8 cellular contexts compared by ENCODE assay signal in the genomic region with DNA sequence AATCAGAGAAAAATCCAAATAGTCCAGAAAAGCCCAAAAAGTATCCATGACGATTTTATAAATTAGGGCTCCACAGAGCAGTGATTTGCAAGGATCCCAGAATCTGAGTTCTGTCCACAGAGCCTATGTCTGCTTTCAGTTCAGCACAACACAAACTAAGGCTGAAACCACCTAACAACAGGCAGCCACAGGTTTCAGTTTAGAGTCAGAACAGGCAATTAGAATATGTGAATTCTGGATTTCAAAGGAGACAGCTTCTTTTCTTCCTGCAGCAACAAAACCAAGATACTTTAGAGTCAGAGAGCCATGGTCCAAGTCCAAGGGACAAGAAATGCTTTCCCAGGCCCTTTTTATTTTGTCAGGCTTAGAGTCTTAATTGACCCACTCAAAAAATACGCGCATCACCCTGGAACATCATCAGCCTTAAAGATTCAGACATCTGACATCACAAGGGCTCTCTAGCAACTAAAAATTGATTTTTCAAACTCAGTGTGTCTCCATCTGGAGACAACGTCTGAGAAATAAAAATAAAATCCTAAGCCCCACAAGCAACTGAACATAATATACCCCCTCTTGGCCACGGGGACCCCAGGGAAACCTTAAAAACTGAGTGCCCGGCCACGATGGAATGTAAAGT. TPM values are rescaled to one million over a fixed set of nuclear protein-coding genes. Genes with fewer than 3 reads are reported as not detected.
DNase-seq lines count a peak whose midpoint lies in the region; ATAC-seq and TF ChIP-seq lines count a peak whose summit lies in the region.
"Had no signal": no experiment of that assay in that cellular context is flagged by ENCODE, and none has a peak within 500 bp of the region (broad histone marks: within the 10 kb centered on the region; RNA-seq: fewer than 3 reads in every experiment).

No MANE protein-coding gene starts in this region.

- no peak overlapping the region for H3K27ac Mint-ChIP-seq in activated CD8-positive, alpha-beta T cell treated with anti-CD3 and anti-CD28 coated beads for 36 hours
- H3K27ac Mint-ChIP-seq in CD4-positive, alpha-beta T cell: no peak overlapping the region
- H3K27ac Mint-ChIP-seq: T-helper 1 cell treated with Interleukin-12 subunit alpha and Interleukin-12 subunit beta and Interleukin-4 antibody, amounts not matched to agents 30 μg/mL and 1 μg/mL, for 36 hours had no signal

- no peaks in the 10 kb centered on the region for H3K36me3 ChIP-seq in tibial nerve

- POLR2A ChIA-PET in activated CD8-positive, alpha-beta T cell treated with anti-CD3 and anti-CD28 coated beads for 36 hours (lab: Charles Lee): no interaction called here
- POLR2A ChIA-PET in CD4-positive, alpha-beta T cell (lab: Charles Lee): interaction anchor here (0.8 kb wide), 1 partner anchor 20 kb away, joined by 3 read pairs; no protein-coding TSS in a partner anchor

- H3K4me1 ChIP-seq in tibial nerve: peaks cover 0 to 63% (median 46%) of the 10 kb centered on the region in 4 donors

- no peak for TF ChIP-seq CTCF in activated CD8-positive, alpha-beta T cell treated with anti-CD3 and anti-CD28 coated beads for 36 hours (IDR thresholded peaks at IDR 0.05)
- no peak for TF ChIP-seq CTCF in tibial nerve (IDR thresholded peaks at IDR 0.05)
- TF ChIP-seq CTCF in CD4-positive, alpha-beta T cell (IDR thresholded peaks at IDR 0.05): no peak

- no peak overlapping the region for H3K4me3 ChIP-seq in tibial nerve

- TF ChIP-seq EP300 in tibial nerve (IDR thresholded peaks at IDR 0.05): no peak

- H3K27me3 ChIP-seq in tibial nerve: no peaks in the 10 kb centered on the region
- H3K27me3 ChIP-seq in CD4-positive, alpha-beta T cell (ENCODE audit: control insufficient read depth, insufficient read depth, low read length): no peaks in the 10 kb centered on the region

- peaks cover 3% of the 10 kb centered on the region for H3K9me3 Mint-ChIP-seq in activated CD8-positive, alpha-beta T cell treated with anti-CD3 and anti-CD28 coated beads for 36 hours
- no peaks in the 10 kb centered on the region for H3K9me3 Mint-ChIP-seq in CD4-positive, alpha-beta T cell
- H3K9me3 Mint-ChIP-seq: T-helper 1 cell treated with Interleukin-12 subunit alpha and Interleukin-12 subunit beta and Interleukin-4 antibody, amounts not matched to agents 30 μg/mL and 1 μg/mL, for 36 hours had no signal

- peak overlapping the region; percentile 81 to 97 (median 84) for H3K27ac ChIP-seq in tibial nerve
- H3K27ac ChIP-seq in CD4-positive, alpha-beta T cell (ENCODE audit: low read depth, low read length): no peak overlapping the region

- peaks cover 17% of the 10 kb centered on the region for H3K4me1 Mint-ChIP-seq in activated CD8-positive, alpha-beta T cell treated with anti-CD3 and anti-CD28 coated beads for 36 hours (ENCODE audit: low read depth)
- H3K4me1 Mint-ChIP-seq in CD4-positive, alpha-beta T cell (ENCODE audit: low read depth): peaks cover 11% of the 10 kb centered on the region

- no peaks in the 10 kb centered on the region for H3K36me3 Mint-ChIP-seq in activated CD8-positive, alpha-beta T cell treated with anti-CD3 and anti-CD28 coated beads for 36 hours (ENCODE audit: low read depth)
- no peaks in the 10 kb centered on the region for H3K36me3 Mint-ChIP-seq in CD4-positive, alpha-beta T cell (ENCODE audit: low read depth)

- peak; percentile 34 for DNase-seq in activated CD8-positive, alpha-beta T cell treated with anti-CD3 and anti-CD28 coated beads for 36 hours
- DNase-seq in left colon: peak in 1 of 2 donors; percentile 26
- DNase-seq in tibial nerve (ENCODE audit: low spot score in 2 of 2): no peak
- no peak for DNase-seq in CD4-positive, alpha-beta T cell
- no peak for DNase-seq in activated CD4-positive, alpha-beta T cell treated with anti-CD3 and anti-CD28 coated beads for 1 hour

- peaks cover 28% of the 10 kb centered on the region for H3K27me3 Mint-ChIP-seq in activated CD8-positive, alpha-beta T cell treated with anti-CD3 and anti-CD28 coated beads for 36 hours
- no peaks in the 10 kb centered on the region for H3K27me3 Mint-ChIP-seq in CD4-positive, alpha-beta T cell

- TF ChIP-seq POLR2A in tibial nerve (IDR thresholded peaks at IDR 0.05): no peak

- 15 to 20% methylated on average over 7 of the region's 7 CpGs for WGBS in tibial nerve, 2 donors

- CTCF ChIA-PET in activated CD8-positive, alpha-beta T cell treated with anti-CD3 and anti-CD28 coated beads for 36 hours (lab: Charles Lee): interaction anchor here (1.6 kb wide), 1 partner anchor 18 kb away, joined by 4 read pairs; no protein-coding TSS in a partner anchor
- CTCF ChIA-PET in CD4-positive, alpha-beta T cell (lab: Charles Lee): no interaction called here

- intact Hi-C loops in activated CD8-positive, alpha-beta T cell treated with anti-CD3 and anti-CD28 coated beads for 36 hours (cut with micrococcal nuclease): no loop called here
- intact Hi-C loops in left colon (cut with DNase I, micrococcal nuclease): no loop called here
- intact Hi-C loops in CD4-positive, alpha-beta T cell (cut with DNase I, micrococcal nuclease): no loop called here

- no peaks in the 10 kb centered on the region for H3K9me3 ChIP-seq in tibial nerve
- H3K9me3 ChIP-seq in CD4-positive, alpha-beta T cell (ENCODE audit: control insufficient read depth, low read length): no peaks in the 10 kb centered on the region

- H3K4me3 Mint-ChIP-seq in activated CD8-positive, alpha-beta T cell treated with anti-CD3 and anti-CD28 coated beads for 36 hours: no peak overlapping the region
- no peak overlapping the region for H3K4me3 Mint-ChIP-seq in CD4-positive, alpha-beta T cell
- H3K4me3 Mint-ChIP-seq: T-helper 1 cell treated with Interleukin-12 subunit alpha and Interleukin-12 subunit beta and Interleukin-4 antibody, amounts not matched to agents 30 μg/mL and 1 μg/mL, for 36 hours had no signal

- peak; percentile 73 for ATAC-seq in GM19324 (IDR thresholded peaks at IDR 0.05; ENCODE audit: low FRiP score, unreplicated experiment)
- peak; percentile 91 for ATAC-seq in HG02973 (IDR thresholded peaks at IDR 0.05; ENCODE audit: unreplicated experiment)
- ATAC-seq in activated CD8-positive, alpha-beta T cell treated with anti-CD3 and anti-CD28 coated beads for 36 hours: peak; percentile 70
- peak; percentile 49 for ATAC-seq in left colon
- no peak for ATAC-seq in CD4-positive, alpha-beta T cell (ENCODE audit: poor library complexity)

RNA-seq across cellular contexts. Expression of a gene that starts 23.7 kb away (rescaled TPM):
- 10 to 100 TPM; 20.4 to 21.8 TPM for total RNA-seq in activated CD8-positive, alpha-beta T cell treated with anti-CD3 and anti-CD28 coated beads for 36 hours
- total RNA-seq in left colon: 10 to 100 TPM in 1 of 2 donors, 1 to 10 TPM in 1; 5.0 to 10.3 TPM
- 10 to 100 TPM in 3 of 4 donors, 1 to 10 TPM in 1; 7.2 to 24.9 (median 17.6) TPM for total RNA-seq in tibial nerve
- total RNA-seq in CD4-positive, alpha-beta T cell: 10 to 100 TPM; 11.5 to 12.8 TPM

RNA-seq across cellular contexts. Expression of a gene that starts 26.3 kb away (rescaled TPM):
- total RNA-seq in activated CD8-positive, alpha-beta T cell treated with anti-CD3 and anti-CD28 coated beads for 36 hours: not detected
- total RNA-seq in left colon: not detected
- not detected for total RNA-seq in tibial nerve
- total RNA-seq in CD4-positive, alpha-beta T cell: under 1 TPM; 0.11 to 0.14 TPM

RNA-seq across cellular contexts. Expression of a gene that starts 40.9 kb away (rescaled TPM):
- total RNA-seq in activated CD8-positive, alpha-beta T cell treated with anti-CD3 and anti-CD28 coated beads for 36 hours: 1 to 10 TPM; 6.1 to 6.3 TPM
- total RNA-seq in left colon (1 to 10 TPM; 6.1 to 6.8 TPM), tibial nerve (10 to 100 TPM in 3 of 4 donors, 1 to 10 TPM in 1; 7.2 to 17.0 (median 13.9) TPM)
- 1 to 10 TPM; 5.1 to 6.2 TPM for total RNA-seq in CD4-positive, alpha-beta T cell

RNA-seq across cellular contexts. Expression of a gene that starts 49.7 kb away (rescaled TPM):
- total RNA-seq in activated CD8-positive, alpha-beta T cell treated with anti-CD3 and anti-CD28 coated beads for 36 hours: 10 to 100 TPM; 39.2 to 41.6 TPM
- total RNA-seq in left colon (1 to 10 TPM; 4.3 to 7.1 TPM), tibial nerve (10 to 100 TPM in 1 of 4 donors, 1 to 10 TPM in 3; 3.3 to 11.4 (median 6.0) TPM)
- 10 to 100 TPM; 36.9 to 38.9 TPM for total RNA-seq in CD4-positive, alpha-beta T cell
